In genomic region chr15:51737538-51738305, GRCh38 we compare ENCODE assay signal across 8 cellular contexts. TPM values are rescaled to one million over a fixed set of nuclear protein-coding genes. Genes with fewer than 3 reads are reported as not detected.
DNase-seq lines count a peak whose midpoint lies in the region; ATAC-seq and FAIRE-seq lines count a peak whose summit lies in the region.

LYSMD2 (minus strand) TSS chr15:51737655; CDS start chr15:51737622, 33 bp downstream.

- H3K9me3 Mint-ChIP-seq in CD8-positive, alpha-beta memory T cell: no peaks in the 10 kb centered on the region

- peak within 1 kb of the TSS; percentile 78 for H3K4me3 ChIP-seq in CD8-positive, alpha-beta memory T cell (ENCODE audit: low read length)
- H3K4me3 ChIP-seq in HUES64 (ENCODE audit: low read length) (peak within 1 kb of the TSS; percentile 69), rectal smooth muscle tissue (ENCODE audit: low read length) (peak within 1 kb of the TSS; percentile 71)

- 2% methylated on average over 63 of the region's 63 CpGs for WGBS in HUES64

- ATAC-seq in GM19463 (IDR thresholded peaks at IDR 0.05; ENCODE audit: unreplicated experiment): peak; percentile 40

- CTCF ChIA-PET in CD8-positive, alpha-beta memory T cell (lab: Charles Lee): interaction anchor here (1.4 to 3.2 kb wide), 7 partner anchors 9 to 88 kb away, joined by 3 to 13 read pairs (median 5); no protein-coding TSS in a partner anchor

- H3K9ac ChIP-seq in HUES64 (ENCODE audit: low read depth, low read length) (peak within 1 kb of the TSS; percentile 72), rectal smooth muscle tissue (ENCODE audit: low read length) (peak within 1 kb of the TSS; percentile 25)

- no peaks in the 10 kb centered on the region for H3K27me3 Mint-ChIP-seq in CD8-positive, alpha-beta memory T cell

- POLR2A ChIA-PET in CD8-positive, alpha-beta memory T cell (lab: Charles Lee): interaction anchor here (0.5 to 2.5 kb wide), 7 partner anchors 15 to 442 kb away, joined by 3 to 21 read pairs (median 3); partner anchors contain the start of gene TMOD2

- H3K4me1 ChIP-seq in CD8-positive, alpha-beta memory T cell (ENCODE audit: insufficient read depth, low read length): peaks cover 48% of the 10 kb centered on the region
- H3K4me1 ChIP-seq in HUES64 (ENCODE audit: insufficient read depth, low read length) (peaks cover 3% of the 10 kb centered on the region; the same call in 1 of the 2 replicates), rectal smooth muscle tissue (ENCODE audit: control insufficient read depth, insufficient read depth, low read length) (peaks cover 11% of the 10 kb centered on the region)

- no peaks in the 10 kb centered on the region for H3K9me3 ChIP-seq in CD8-positive, alpha-beta memory T cell (ENCODE audit: low read length)
- no peaks in the 10 kb centered on the region for H3K9me3 ChIP-seq in HUES64 (ENCODE audit: insufficient read depth, low read depth, low read length)

- H3K36me3 Mint-ChIP-seq in CD8-positive, alpha-beta memory T cell: peaks cover 0 to 19% (median 0%) of the 10 kb centered on the region in 3 donors

- H3K36me3 ChIP-seq in CD8-positive, alpha-beta memory T cell (ENCODE audit: insufficient read depth, low read length): no peaks in the 10 kb centered on the region
- H3K36me3 ChIP-seq in HUES64 (ENCODE audit: insufficient read depth, low read length): no peaks in the 10 kb centered on the region
- H3K36me3 ChIP-seq in rectal smooth muscle tissue (ENCODE audit: control insufficient read depth, insufficient read depth, low read length): no peaks in the 10 kb centered on the region

- intact Hi-C loops in T-helper 1 cell treated with Interleukin-12 subunit alpha and Interleukin-12 subunit beta and Interleukin-4 antibody, amounts not matched to agents 30 ng/mL and 1 ng/mL, for 36 hours (cut with micrococcal nuclease): loop anchor here (1.0 to 10.0 kb wide), 6 partner anchors 235 to 1473 kb away; partner anchors contain the start of genes AP4E1, ARPP19, HDC and LEO1

- peak within 1 kb of the TSS; percentile 71 for H3K27ac ChIP-seq in CD8-positive, alpha-beta memory T cell (ENCODE audit: low read depth, low read length)
- H3K27ac ChIP-seq in HUES64 (ENCODE audit: low read depth, low read length): no peak within 1 kb of the TSS
- H3K27ac ChIP-seq in rectal smooth muscle tissue (ENCODE audit: low read depth, low read length): peak within 1 kb of the TSS; percentile 79

- FAIRE-seq in GM19239 (lab: Jason Lieb, UNC): no peak

- DNase-seq in CD8-positive, alpha-beta memory T cell: peak; percentile 56 to 79 (median 75)
- peak in 49 of 58 donors; percentile 15 to 80 (median 61) for DNase-seq in anterior cingulate cortex (lab: John Stamatoyannopoulos, UW)
- peak; percentile 47 for DNase-seq in hepatic stellate cell (ENCODE audit: low spot score)
- DNase-seq in GM19239 (ENCODE audit: insufficient read length, low spot score): no peak

- peak within 1 kb of the TSS; percentile 89 to 97 (median 94) for H3K4me3 Mint-ChIP-seq in CD8-positive, alpha-beta memory T cell

- H3K27ac Mint-ChIP-seq in CD8-positive, alpha-beta memory T cell: peak within 1 kb of the TSS; percentile 95 to 99 (median 98)

- H3K4me1 Mint-ChIP-seq in CD8-positive, alpha-beta memory T cell: peaks cover 47 to 58% (median 55%) of the 10 kb centered on the region in 3 donors

- H3K27me3 ChIP-seq in CD8-positive, alpha-beta memory T cell (ENCODE audit: insufficient read depth, low read length, poor library complexity, severe bottlenecking): no peaks in the 10 kb centered on the region
- H3K27me3 ChIP-seq in HUES64 (ENCODE audit: insufficient read depth, low read length) (peaks cover 55% of the 10 kb centered on the region), rectal smooth muscle tissue (ENCODE audit: control insufficient read depth, insufficient read depth, low read length) (no peaks in the 10 kb centered on the region)

RNA-seq across cellular contexts. Expression of gene LYSMD2, which starts in this region (rescaled TPM):
- total RNA-seq in CD8-positive, alpha-beta memory T cell: 10 to 100 TPM; 25.1 TPM
- polyA plus RNA-seq in CD8-positive, alpha-beta memory T cell: 70.5 TPM
- polyA plus RNA-seq in HUES64 (2013, experiment 1 of 2): 2.6 TPM
- polyA plus RNA-seq in HUES64 (2013, experiment 2 of 2): 1.4 TPM
- 25.7 and 26.1 TPM in 2 replicates for total RNA-seq in T-helper 1 cell treated with Interleukin-12 subunit alpha and Interleukin-12 subunit beta and Interleukin-4 antibody, amounts not matched to agents 30 ng/mL and 1 ng/mL, for 36 hours
